22 cellular contexts compared by ENCODE assay signal in genomic region chr10:77417359-77417758, GRCh38.
DNase-seq lines count a peak whose midpoint lies in the region; ATAC-seq, FAIRE-seq and TF ChIP-seq lines count a peak whose summit lies in the region.
"Had no signal": no experiment of that assay in that cellular context is flagged by ENCODE, and none has a peak within 500 bp of the region (broad histone marks: within the 10 kb centered on the region; RNA-seq: fewer than 3 reads in every experiment).

No MANE protein-coding gene starts in this region.

- no peak for TF ChIP-seq POLR2A in IMR-90 (IDR thresholded peaks at IDR 0.05; ENCODE audit: low read depth, low read length)

- peaks cover 0 to 17% of the 10 kb centered on the region in 2 experiments; a peak in 2 of 4 replicates for H3K79me1 ChIP-seq in IMR-90 (ENCODE audit: low read depth in 1 of 2, low read length in 2 of 2)

- H3K27ac ChIP-seq in IMR-90 (ENCODE audit: insufficient read depth, low read length), result peak overlapping the region; percentile 70; the same call in 1 of the 2 replicates
- H3K27ac ChIP-seq in keratinocyte (ENCODE audit: control insufficient read depth, insufficient read depth, low read length), result no peak overlapping the region
- H3K27ac ChIP-seq in smooth muscle cell (ENCODE audit: low read depth), result peak overlapping the region; percentile 66
- H3K27ac ChIP-seq in foreskin keratinocyte, result no peak overlapping the region
- H3K27ac ChIP-seq: skin epidermis, testis had no signal

- POLR2A ChIA-PET in IMR-90 (lab: Charles Lee; ENCODE audit: unreplicated experiment), result no interaction called here

- H3K4me2 ChIP-seq in IMR-90 (ENCODE audit: low read depth, low read length) (no peak overlapping the region), keratinocyte (ENCODE audit: control insufficient read depth, extremely low read depth, insufficient read depth, low read depth, low read length) (no peak overlapping the region), smooth muscle cell (peak overlapping the region; percentile 50)

- H2BK20ac ChIP-seq in IMR-90 (ENCODE audit: low read depth, low read length), result peak overlapping the region; percentile 100

- H3K9me3 ChIP-seq in IMR-90 (ENCODE audit: control insufficient read depth, insufficient read depth, low read length), result no peaks in the 10 kb centered on the region
- no peaks in the 10 kb centered on the region for H3K9me3 ChIP-seq in adipocyte (ENCODE audit: control insufficient read depth, low read length)
- no peaks in the 10 kb centered on the region for H3K9me3 ChIP-seq in keratinocyte (ENCODE audit: control insufficient read depth, low read depth, low read length)
- H3K9me3 ChIP-seq in smooth muscle cell (replicated peaks; ENCODE audit: low read depth), result no peaks in the 10 kb centered on the region
- H3K9me3 ChIP-seq: testis had no signal

- H3K23ac ChIP-seq in IMR-90 (ENCODE audit: low read depth, low read length), result peak overlapping the region; percentile 99

- in situ Hi-C loops in IMR-90 (cut with MboI; ENCODE audit: low sequenced_read_pairs), result no loop called here
- in situ Hi-C loops in GM13976 (cut with MboI; ENCODE audit: low sequenced_read_pairs, unreplicated experiment), result no loop called here

- H3K9ac ChIP-seq in IMR-90 (ENCODE audit: low read depth, low read length) (no peak overlapping the region), adipocyte (ENCODE audit: low read length) (no peak overlapping the region), keratinocyte (ENCODE audit: control insufficient read depth, extremely low read depth, insufficient read depth, low read length) (no peak overlapping the region), smooth muscle cell (ENCODE audit: low read depth) (no peak overlapping the region)

- H3K56ac ChIP-seq in IMR-90 (ENCODE audit: extremely low read depth, insufficient read depth, low read length), result peak overlapping the region; percentile 78

- H3K4ac ChIP-seq in IMR-90 (ENCODE audit: low read depth, low read length), result peak overlapping the region; percentile 100

- peak overlapping the region; percentile 92 for H2BK5ac ChIP-seq in IMR-90 (ENCODE audit: low read depth, low read length, poor library complexity, severe bottlenecking)

- FAIRE-seq in keratinocyte (lab: Jason Lieb, UNC), result peak; percentile 56
- FAIRE-seq: GM18507 had no signal

- H2AFZ ChIP-seq in IMR-90 (replicated peaks; ENCODE audit: low read length, poor library complexity) (peak overlapping the region; percentile 12), keratinocyte (ENCODE audit: control insufficient read depth, low read length) (no peak overlapping the region), smooth muscle cell (ENCODE audit: low read depth) (no peak overlapping the region)

- peak overlapping the region; percentile 1 to 97 for H4K8ac ChIP-seq in IMR-90 (ENCODE audit: low read depth in 2 of 2, low read length in 2 of 2)

- H3K4me1 ChIP-seq in IMR-90 (ENCODE audit: control insufficient read depth, insufficient read depth, low read length) (peaks cover 25% of the 10 kb centered on the region), adipocyte (ENCODE audit: control insufficient read depth, insufficient read depth, low read length) (peaks cover 30% of the 10 kb centered on the region), keratinocyte (ENCODE audit: control insufficient read depth, extremely low read depth, insufficient read depth, low read length) (peaks cover 22% of the 10 kb centered on the region), smooth muscle cell (ENCODE audit: low read depth) (peaks cover 6% of the 10 kb centered on the region), foreskin keratinocyte (peaks cover 18% of the 10 kb centered on the region)
- H3K4me1 ChIP-seq: testis had no signal

- H4K5ac ChIP-seq in IMR-90 (ENCODE audit: low read depth, low read length), result peak overlapping the region; percentile 30; the same call in 1 of the 2 replicates

- H3K14ac ChIP-seq in IMR-90 (replicated peaks; ENCODE audit: low read depth, low read length), result peak overlapping the region; percentile 97

- H2AK5ac ChIP-seq in IMR-90 (ENCODE audit: low read depth, low read length), result peak overlapping the region; percentile 86

- H2AK9ac ChIP-seq in IMR-90 (replicated peaks; ENCODE audit: low read depth, low read length, poor library complexity), result peak overlapping the region; percentile 76

- DNase-seq in IMR-90 (no peak), adipocyte (ENCODE audit: low read depth) (peak; percentile 33), keratinocyte (ENCODE audit: low read depth, low spot score) (no peak), smooth muscle cell (lab: John Stamatoyannopoulos, UW; ENCODE audit: unreplicated experiment) (no peak), NAMALWA (ENCODE audit: low spot score) (no peak), foreskin keratinocyte (no peak), GM13976 (ENCODE audit: low spot score) (no peak)
- DNase-seq: activated CD8-positive, alpha-beta T cell treated with anti-CD3 and anti-CD28 coated beads for 36 hours; activated naive CD8-positive, alpha-beta T cell treated with anti-CD3 and anti-CD28 coated beads for 36 hours; activated T-cell treated with anti-CD3 and anti-CD28 coated beads, Interleukin-2, amount 50 U/mL, for 72 hours; caudate nucleus; DMS153; effector memory CD8-positive, alpha-beta T cell; foreskin melanocyte; NCI-H1694; NCI-H510A; testis had no signal

- intact Hi-C loops in IMR-90 (cut with micrococcal nuclease), result no loop called here

- H4K91ac ChIP-seq in IMR-90 (ENCODE audit: insufficient read depth, low read depth, low read length), result peak overlapping the region; percentile 96

- H3K9me1 ChIP-seq in IMR-90 (ENCODE audit: insufficient read depth, low read length) (peaks cover 36% of the 10 kb centered on the region), keratinocyte (ENCODE audit: control insufficient read depth, extremely low read depth, insufficient read depth, low read length) (peaks cover 2% of the 10 kb centered on the region)

- TF ChIP-seq RAD21 in IMR-90 (IDR thresholded peaks at IDR 0.05; ENCODE audit: low read length), result no peak

- CTCF ChIA-PET in IMR-90 (lab: Yijun Ruan, JAX), result no interaction called here

- H3K79me2 ChIP-seq in keratinocyte (ENCODE audit: control insufficient read depth, insufficient read depth, low read length), result no peaks in the 10 kb centered on the region
- no peaks in the 10 kb centered on the region for H3K79me2 ChIP-seq in smooth muscle cell (ENCODE audit: low read depth)

- peak overlapping the region; percentile 89; the same call in 1 of the 2 replicates for H3K18ac ChIP-seq in IMR-90 (ENCODE audit: low read depth, low read length)

- TF ChIP-seq CTCF in IMR-90 (conservative IDR thresholded peaks at IDR 0.05; ENCODE audit: low read depth, low read length) (no peak), keratinocyte (optimal IDR thresholded peaks at IDR 0.05 in 1 of 3, IDR thresholded peaks at IDR 0.05 in 1 of 3, conservative IDR thresholded peaks at IDR 0.05 in 1 of 3; ENCODE audit: extremely low read depth in 1 of 3, insufficient read depth in 2 of 3, low read length in 3 of 3) (no peak), smooth muscle cell (IDR thresholded peaks at IDR 0.05; ENCODE audit: borderline replicate concordance, insufficient read depth, poor library complexity, severe bottlenecking) (no peak), foreskin keratinocyte (conservative IDR thresholded peaks at IDR 0.05) (no peak), GM13976 (IDR thresholded peaks at IDR 0.05; ENCODE audit: borderline replicate concordance, control extremely low read depth, extremely low read depth, insufficient read depth, missing control alignments) (no peak)

- no TSS peak for BruUV-seq in IMR-90 (replicated peaks; lab: Mats Ljungman, UMichigan)

- H4K20me1 ChIP-seq in IMR-90 (ENCODE audit: insufficient read depth, low read length) (no peaks in the 10 kb centered on the region), keratinocyte (ENCODE audit: control insufficient read depth, extremely low read depth, insufficient read depth, low read length) (no peaks in the 10 kb centered on the region), smooth muscle cell (ENCODE audit: low read depth) (no peaks in the 10 kb centered on the region)

- dilution Hi-C loops in IMR-90 (cut with HindIII; ENCODE audit: low sequenced_read_pairs, unreplicated experiment), result no loop called here
- dilution Hi-C loops in keratinocyte (cut with MboI; ENCODE audit: extremely low pct_ligation_motif_present, low sequenced_read_pairs), result no loop called here

- WGBS in IMR-90 (ENCODE audit: extremely low coverage in 2 of 2, insufficient read length in 1 of 2), 2 experiments, result 100% methylated on average over 2 of the region's 5 CpGs; no CpG with 5 or more reads in 1 of the 2 experiments
- WGBS in smooth muscle cell (ENCODE audit: low lambda C conversion rate), result 89% methylated on average over 5 of the region's 5 CpGs

- H2BK120ac ChIP-seq in IMR-90 (ENCODE audit: low read depth, low read length), result peak overlapping the region; percentile 100

- H3K36me3 ChIP-seq in IMR-90 (ENCODE audit: control insufficient read depth, insufficient read depth, low read length) (no peaks in the 10 kb centered on the region), adipocyte (ENCODE audit: control insufficient read depth, insufficient read depth, low read length, severe bottlenecking) (no peaks in the 10 kb centered on the region), keratinocyte (ENCODE audit: control insufficient read depth in 2 of 2, extremely low read depth in 1 of 2, insufficient read depth in 2 of 2, low read length in 2 of 2) (no peaks in the 10 kb centered on the region), smooth muscle cell (ENCODE audit: low read depth) (no peaks in the 10 kb centered on the region)

- peak overlapping the region; percentile 53 for H2BK15ac ChIP-seq in IMR-90 (ENCODE audit: low read depth, low read length)

- H3K4me3 ChIP-seq in IMR-90 (ENCODE audit: insufficient read depth, low read depth, low read length) (no peak overlapping the region), adipocyte (ENCODE audit: low read length) (no peak overlapping the region), keratinocyte (ENCODE audit: control insufficient read depth in 2 of 3, extremely low read depth in 1 of 3, insufficient read depth in 2 of 3, low read depth in 1 of 3, low read length in 3 of 3) (no peak overlapping the region), smooth muscle cell (no peak overlapping the region)
- H3K4me3 ChIP-seq: skin epidermis, testis had no signal

- H3F3A ChIP-seq in smooth muscle cell (ENCODE audit: low read depth), result peaks cover 5% of the 10 kb centered on the region

- ATAC-seq in IMR-90 (ENCODE audit: low read depth), result no peak
- no peak for ATAC-seq in HG02759 (IDR thresholded peaks at IDR 0.05; ENCODE audit: unreplicated experiment)
- ATAC-seq in foreskin keratinocyte, result no peak
- ATAC-seq: activated CD8-positive, alpha-beta T cell treated with anti-CD3 and anti-CD28 coated beads for 36 hours; activated T-cell treated with anti-CD3 and anti-CD28 coated beads, Interleukin-2, amount 50 U/mL, for 72 hours; effector memory CD8-positive, alpha-beta T cell; HCT116; WTC11 had no signal

- no peaks in the 10 kb centered on the region for H3K27me3 ChIP-seq in IMR-90 (ENCODE audit: control insufficient read depth, insufficient read depth, low read length)
- H3K27me3 ChIP-seq in adipocyte (replicated peaks; ENCODE audit: control insufficient read depth, insufficient read depth, low read length), result no peaks in the 10 kb centered on the region
- H3K27me3 ChIP-seq in keratinocyte (ENCODE audit: control insufficient read depth, extremely low read depth, insufficient read depth, low read length), result no peaks in the 10 kb centered on the region
- H3K27me3 ChIP-seq in smooth muscle cell (ENCODE audit: low read depth), result no peaks in the 10 kb centered on the region
- no peaks in the 10 kb centered on the region for H3K27me3 ChIP-seq in foreskin keratinocyte
- H3K27me3 ChIP-seq: testis had no signal

Comparison
In these comparisons a context has a peak if more than half of its experiments do, and no peak if none do; other contexts are left out.
1. H3K27ac ChIP-seq: peak in IMR-90 (single experiment) and smooth muscle cell (single experiment); none in keratinocyte (single experiment) and foreskin keratinocyte (single experiment).